In genomic region chr4:43682551-43682950, GRCh38 we compare ENCODE assay signal across 20 cellular contexts.
"Had no signal": no experiment of that assay in that cellular context is flagged by ENCODE, and none has a peak within 500 bp of the region (broad histone marks: within the 10 kb centered on the region; RNA-seq: fewer than 3 reads in every experiment).

No MANE protein-coding gene starts in this region.

- DNase-seq: cortex of kidney; dorsolateral prefrontal cortex; effector CD8-positive, alpha-beta T cell; heart right ventricle; hypothalamus; kidney glomerular epithelial cell; mucosa of descending colon; naive thymus-derived CD8-positive, alpha-beta T cell; posterior cingulate gyrus; sigmoid colon; stimulated activated naive CD4-positive, alpha-beta T cell; stomach; substantia nigra; trophoblast cell had no signal

- FAIRE-seq: frontal cortex, islet of Langerhans had no signal

- H3K4me1 ChIP-seq: heart right ventricle, right atrium auricular region, sigmoid colon, stomach had no signal

- H3K27ac Mint-ChIP-seq: naive thymus-derived CD8-positive, alpha-beta T cell had no signal

- ATAC-seq: esophagus mucosa; heart right ventricle; mucosa of descending colon; naive thymus-derived CD8-positive, alpha-beta T cell had no signal

- H3K4me1 Mint-ChIP-seq: naive thymus-derived CD8-positive, alpha-beta T cell had no signal

- H3K36me3 ChIP-seq: heart right ventricle, neutrophil, right atrium auricular region, sigmoid colon, stomach had no signal

- H3K27ac ChIP-seq: dorsolateral prefrontal cortex, heart right ventricle, neutrophil, right atrium auricular region, sigmoid colon, skin epidermis, stomach had no signal

- H3K4me3 ChIP-seq: dorsolateral prefrontal cortex, heart right ventricle, mucosa of descending colon, right atrium auricular region, sigmoid colon, skin epidermis, stomach had no signal

- H3K27me3 ChIP-seq: dorsolateral prefrontal cortex, heart right ventricle, neutrophil, right atrium auricular region, sigmoid colon, stomach had no signal

- H3K9me3 ChIP-seq: neutrophil, right atrium auricular region, sigmoid colon, stomach had no signal

- H3K4me3 Mint-ChIP-seq: naive thymus-derived CD8-positive, alpha-beta T cell had no signal

- H3K27me3 Mint-ChIP-seq: naive thymus-derived CD8-positive, alpha-beta T cell had no signal
